12 cellular contexts compared by ENCODE assay signal in the genomic region with DNA sequence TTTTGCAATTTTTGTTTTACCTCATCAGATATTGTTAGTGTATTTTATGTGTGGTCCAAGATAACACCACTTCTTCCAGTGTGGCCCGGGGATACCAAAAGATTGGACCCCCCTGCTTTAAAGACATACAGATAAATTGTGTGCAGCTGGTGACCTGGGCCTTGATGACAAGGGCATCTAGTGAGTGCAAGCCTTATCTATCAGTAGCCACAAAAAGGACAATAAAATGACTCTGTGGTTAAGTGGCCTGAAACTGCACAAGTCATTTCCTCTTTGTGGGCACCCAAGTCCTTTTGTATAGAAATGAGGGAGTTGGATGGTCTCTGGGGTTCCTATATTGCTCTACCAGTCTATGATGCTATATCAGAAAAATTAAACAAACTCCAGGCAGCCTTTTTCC.
DNase-seq lines count a peak whose midpoint lies in the region; ATAC-seq and TF ChIP-seq lines count a peak whose summit lies in the region.
"Had no signal": no experiment of that assay in that cellular context is flagged by ENCODE, and none has a peak within 500 bp of the region (broad histone marks: within the 10 kb centered on the region; RNA-seq: fewer than 3 reads in every experiment).

No MANE protein-coding gene starts in this region.

- no peak for TF ChIP-seq POLR2A in adrenal gland (IDR thresholded peaks at IDR 0.05)

- H3K36me3 ChIP-seq in colonic mucosa, result no peaks in the 10 kb centered on the region
- no peaks in the 10 kb centered on the region for H3K36me3 ChIP-seq in adrenal gland (replicated peaks in 1 of 2)
- H3K36me3 ChIP-seq: sigmoid colon had no signal

- no peak for TF ChIP-seq CTCF in colonic mucosa (IDR thresholded peaks at IDR 0.05)
- TF ChIP-seq CTCF in adrenal gland (IDR thresholded peaks at IDR 0.05), result no peak

- 18 to 54% (median 37%) methylated on average over 1 of the region's 1 CpG for WGBS in adrenal gland, 4 donors

- intact Hi-C loops in colonic mucosa (cut with DNase I) (no loop called here), adrenal gland (cut with DNase I) (no loop called here)

- peak; percentile 57 for ATAC-seq in GM18498 (IDR thresholded peaks at IDR 0.05; ENCODE audit: unreplicated experiment)

- peak overlapping the region; percentile 8 for H3K27ac ChIP-seq in colonic mucosa
- H3K27ac ChIP-seq in adrenal gland, result no peak overlapping the region
- H3K27ac ChIP-seq: sigmoid colon had no signal

- no peak overlapping the region for H3K9ac ChIP-seq in colonic mucosa (ENCODE audit: low read depth in 2 of 2, low read length in 2 of 2)

- H3K4me3 ChIP-seq in colonic mucosa, result no peak overlapping the region
- no peak overlapping the region for H3K4me3 ChIP-seq in adrenal gland
- H3K4me3 ChIP-seq: sigmoid colon had no signal

- H3K4me1 ChIP-seq in colonic mucosa (peaks cover 7% of the 10 kb centered on the region), adrenal gland (replicated peaks in 1 of 2) (peaks cover 6 to 22% of the 10 kb centered on the region in 2 donors)

- H3K27me3 ChIP-seq in colonic mucosa (no peaks in the 10 kb centered on the region), adrenal gland (no peaks in the 10 kb centered on the region)
- H3K27me3 ChIP-seq: sigmoid colon had no signal

- DNase-seq in H4 (ENCODE audit: low spot score), result peak; percentile 70
- peak; percentile 61 for DNase-seq in M059J (ENCODE audit: low read depth)
- no peak for DNase-seq in colonic mucosa
- DNase-seq in adrenal gland, result no peak
- DNase-seq in GDM1 (lab: John Stamatoyannopoulos, UW), result no peak
- no peak for DNase-seq in NK-92 (lab: John Stamatoyannopoulos, UW; ENCODE audit: unreplicated experiment)
- no peak for DNase-seq in SK-N-DZ (ENCODE audit: low spot score)
- DNase-seq: CD4-positive, CD25-positive, alpha-beta regulatory T cell; IMR-90; NCI-H510A treated with DMSO at 0.1 percent for 48 hours; sigmoid colon had no signal

- H3K9me3 ChIP-seq in colonic mucosa, result no peaks in the 10 kb centered on the region
- no peaks in the 10 kb centered on the region for H3K9me3 ChIP-seq in adrenal gland (replicated peaks in 1 of 3)
- H3K9me3 ChIP-seq: sigmoid colon had no signal

Comparison
In these comparisons a context has a peak if more than half of its experiments do, and no peak if none do; other contexts are left out.
1. DNase-seq: peak in H4 (single experiment) and M059J (single experiment); none in colonic mucosa (single experiment), adrenal gland (0 of 7), GDM1 (single experiment), NK-92 (single experiment) and SK-N-DZ (single experiment).